27 cellular contexts compared by ENCODE assay signal in genomic region chr3:139342054-139342453, GRCh38. TPM values are rescaled to one million over a fixed set of nuclear protein-coding genes. Genes with fewer than 3 reads are reported as not detected.
DNase-seq lines count a peak whose midpoint lies in the region; ATAC-seq and TF ChIP-seq lines count a peak whose summit lies in the region.
"Had no signal": no experiment of that assay in that cellular context is flagged by ENCODE, and none has a peak within 500 bp of the region (broad histone marks: within the 10 kb centered on the region; RNA-seq: fewer than 3 reads in every experiment).

No MANE protein-coding gene starts in this region.

- H3K4me3 ChIP-seq in Loucy (ENCODE audit: low read length, poor library complexity, severe bottlenecking): no peak overlapping the region
- H3K4me3 ChIP-seq: A549, GM23338, SJCRH30 had no signal

- no peaks in the 10 kb centered on the region for H3K36me3 Mint-ChIP-seq in natural killer cell
- H3K36me3 Mint-ChIP-seq in natural killer cell treated with Interleukin-12 subunit alpha and Interleukin-12 subunit beta and Interleukin-15 and Interleukin-18, amount 100 ng/mL, for 72 hours: peaks cover 7% of the 10 kb centered on the region
- no peaks in the 10 kb centered on the region for H3K36me3 Mint-ChIP-seq in nephron (ENCODE audit: low read depth)

- H3K4me3 Mint-ChIP-seq in natural killer cell (peak overlapping the region; percentile 1), nephron (peak overlapping the region in 2 of 3 experiments; percentile 6 to 28)
- H3K4me3 Mint-ChIP-seq in natural killer cell treated with Interleukin-12 subunit alpha and Interleukin-12 subunit beta and Interleukin-15 and Interleukin-18, amount 100 ng/mL, for 72 hours: no peak overlapping the region
- H3K4me3 Mint-ChIP-seq: CD14-positive monocyte, GM23338, H9 had no signal

- ATAC-seq in natural killer cell: no peak
- ATAC-seq in natural killer cell treated with Interleukin-12 subunit alpha and Interleukin-12 subunit beta and Interleukin-15 and Interleukin-18, amount 100 ng/mL, for 72 hours: no peak
- no peak for ATAC-seq in GM21367 (IDR thresholded peaks at IDR 0.05; ENCODE audit: unreplicated experiment)
- ATAC-seq in HG02938 (IDR thresholded peaks at IDR 0.05; ENCODE audit: unreplicated experiment): no peak
- ATAC-seq: A549, GM23338, PC-3, Right ventricle myocardium inferior, SK-N-SH treated with all-trans-retinoic acid at 6 μM for 48 hours had no signal

- H3K9me3 Mint-ChIP-seq in natural killer cell (peaks cover 4% of the 10 kb centered on the region in 2 donors), nephron (no peaks in the 10 kb centered on the region)
- H3K9me3 Mint-ChIP-seq in natural killer cell treated with Interleukin-12 subunit alpha and Interleukin-12 subunit beta and Interleukin-15 and Interleukin-18, amount 100 ng/mL, for 72 hours: peaks cover 5% of the 10 kb centered on the region
- H3K9me3 Mint-ChIP-seq: GM23338 had no signal

- peak overlapping the region; percentile 9; the same call in 1 of the 2 replicates for H2AFZ ChIP-seq in Loucy (ENCODE audit: low read length)
- H2AFZ ChIP-seq: GM23338 had no signal

- H4K20me1 ChIP-seq in Loucy (ENCODE audit: insufficient read depth, low read length, poor library complexity, severe bottlenecking): peaks cover 4% of the 10 kb centered on the region

- H3K27me3 ChIP-seq in Loucy (ENCODE audit: insufficient read depth, low read length, poor library complexity, severe bottlenecking): no peaks in the 10 kb centered on the region
- H3K27me3 ChIP-seq: SJCRH30 had no signal

- no peaks in the 10 kb centered on the region for H3K9me3 ChIP-seq in Loucy (ENCODE audit: insufficient read depth, low read depth, low read length)
- H3K9me3 ChIP-seq: A549, SJCRH30 had no signal

- DNase-seq in natural killer cell: no peak
- no peak for DNase-seq in natural killer cell treated with Interleukin-12 subunit alpha and Interleukin-12 subunit beta and Interleukin-15 and Interleukin-18, amount 100 ng/mL, for 72 hours (ENCODE audit: low spot score)
- DNase-seq in NCI-H446 (lab: John Stamatoyannopoulos, UW): no peak
- DNase-seq: AML-193; Calu3; DMS153; H9; NCI-H1048; NCI-H1417; NCI-H1694; NCI-H2081 treated with DMSO at 0.1 percent for 48 hours; NCI-H2171; NCI-H226; NCI-H510A treated with DMSO at 0.1 percent for 48 hours; NK-92 treated with Interleukin-12 subunit alpha and Interleukin-12 subunit beta, amount 100 ng/mL, for 24 hours; PC-3; SJCRH30 had no signal

- no peaks in the 10 kb centered on the region for H3F3A ChIP-seq in Loucy (ENCODE audit: low read depth)

- H3K79me2 ChIP-seq in Loucy (ENCODE audit: insufficient read depth, low read length): peaks cover 33% of the 10 kb centered on the region

- H3K36me3 ChIP-seq in Loucy (ENCODE audit: insufficient read depth, low read length): no peaks in the 10 kb centered on the region

- H3K4me1 Mint-ChIP-seq in natural killer cell: peaks cover 0 to 9% of the 10 kb centered on the region in 2 donors
- H3K4me1 Mint-ChIP-seq in natural killer cell treated with Interleukin-12 subunit alpha and Interleukin-12 subunit beta and Interleukin-15 and Interleukin-18, amount 100 ng/mL, for 72 hours (ENCODE audit: low read depth in 2 of 2): peaks cover 4 to 9% of the 10 kb centered on the region in 2 donors
- peaks cover 5% of the 10 kb centered on the region for H3K4me1 Mint-ChIP-seq in nephron
- H3K4me1 Mint-ChIP-seq: GM23338 had no signal

- intact Hi-C loops in natural killer cell (cut with micrococcal nuclease): loop anchor here (5.0 kb wide), 1 partner anchor 750 kb away; the partner anchor contains the start of gene CEP70

- H3K27ac Mint-ChIP-seq in natural killer cell (no peak overlapping the region), nephron (no peak overlapping the region)
- no peak overlapping the region for H3K27ac Mint-ChIP-seq in natural killer cell treated with Interleukin-12 subunit alpha and Interleukin-12 subunit beta and Interleukin-15 and Interleukin-18, amount 100 ng/mL, for 72 hours
- H3K27ac Mint-ChIP-seq: CD14-positive monocyte, GM23338, H9 had no signal

- H3K4me1 ChIP-seq in Loucy (ENCODE audit: insufficient read depth, low read length, poor library complexity, severe bottlenecking): peaks cover 46% of the 10 kb centered on the region

- H3K27me3 Mint-ChIP-seq in natural killer cell (ENCODE audit: low read depth in 2 of 2) (peaks cover 15 to 22% of the 10 kb centered on the region in 2 donors), nephron (ENCODE audit: low read depth) (peaks cover 50% of the 10 kb centered on the region)
- H3K27me3 Mint-ChIP-seq in natural killer cell treated with Interleukin-12 subunit alpha and Interleukin-12 subunit beta and Interleukin-15 and Interleukin-18, amount 100 ng/mL, for 72 hours: peaks cover 13 to 18% of the 10 kb centered on the region in 2 donors

- no peaks in the 10 kb centered on the region for H3K9me2 ChIP-seq in Loucy (replicated peaks; ENCODE audit: low read depth, low read length)

- TF ChIP-seq CTCF in natural killer cell (IDR thresholded peaks at IDR 0.05): no peak
- no peak for TF ChIP-seq CTCF in Loucy (conservative IDR thresholded peaks at IDR 0.05; ENCODE audit: low read length)
- TF ChIP-seq CTCF in nephron (IDR thresholded peaks at IDR 0.05; ENCODE audit: unreplicated experiment in 3 of 3): no peak

- no peak overlapping the region for H3K4me2 ChIP-seq in Loucy (ENCODE audit: low read depth, low read length, poor library complexity, severe bottlenecking)
- H3K4me2 ChIP-seq: A549, GM23338, KMS-11 had no signal

- H3K9ac ChIP-seq in Loucy (ENCODE audit: low read depth, low read length, poor library complexity, severe bottlenecking): no peak overlapping the region
- H3K9ac ChIP-seq: KMS-11 had no signal

RNA-seq across cellular contexts. Expression of gene MRPS22, which starts 1.8 kb away (rescaled TPM):
- 10 to 100 TPM; 32.4 to 39.1 (median 35.3) TPM for total RNA-seq in natural killer cell
- 10 to 100 TPM; 40.9 to 46.6 TPM for total RNA-seq in natural killer cell treated with Interleukin-12 subunit alpha and Interleukin-12 subunit beta and Interleukin-15 and Interleukin-18, amount 100 ng/mL, for 72 hours

RNA-seq across cellular contexts. Expression of gene COPB2, which starts 47.4 kb away (rescaled TPM):
- 10 to 100 TPM; 34.7 to 50.2 (median 42.4) TPM for total RNA-seq in natural killer cell
- 100 to 1,000 TPM in 1 of 2 donors, 10 to 100 TPM in 1; 97.6 to 125 TPM for total RNA-seq in natural killer cell treated with Interleukin-12 subunit alpha and Interleukin-12 subunit beta and Interleukin-15 and Interleukin-18, amount 100 ng/mL, for 72 hours
